In the genomic region with DNA sequence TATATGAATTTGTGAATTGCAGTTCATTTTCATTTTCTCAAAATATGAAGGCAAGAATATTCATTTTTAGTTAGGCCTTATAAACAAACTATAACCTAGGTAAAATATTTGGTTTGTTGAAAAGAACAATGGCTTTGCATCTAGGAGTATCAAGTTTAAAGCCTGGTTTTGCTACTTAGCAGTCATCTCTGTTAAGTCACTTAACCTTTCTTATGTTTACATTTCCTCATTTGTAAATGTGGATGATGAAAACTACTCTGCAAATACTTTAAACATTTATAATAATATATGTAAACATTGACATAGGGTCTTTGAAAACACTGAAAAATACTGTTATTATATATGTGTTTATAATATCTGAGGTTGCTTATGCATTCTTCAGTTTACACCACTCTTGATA, we compare ENCODE assay signal across 32 cellular contexts.
"Had no signal": no experiment of that assay in that cellular context is flagged by ENCODE, and none has a peak within 500 bp of the region (broad histone marks: within the 10 kb centered on the region; RNA-seq: fewer than 3 reads in every experiment).

No MANE protein-coding gene starts in this region.

- H3K4me3 ChIP-seq: ascending aorta, breast epithelium, cardiac muscle cell, colonic mucosa, esophagus squamous epithelium had no signal

- H3K4me1 ChIP-seq: ascending aorta, breast epithelium, colonic mucosa, esophagus squamous epithelium had no signal

- H3K27ac ChIP-seq: ascending aorta, breast epithelium, cardiac muscle cell, colonic mucosa, epithelial cell of prostate, esophagus squamous epithelium had no signal

- ATAC-seq: activated CD4-positive, alpha-beta T cell treated with anti-CD3 and anti-CD28 coated beads for 36 hours; activated CD8-positive, alpha-beta memory T cell treated with anti-CD3 and anti-CD28 coated beads, Interleukin-2, amount 10 ng/mL, durations not matched to agents 7 days and 5 days; activated CD8-positive, alpha-beta T cell treated with anti-CD3 and anti-CD28 coated beads, Interleukin-2, amount 10 ng/mL, durations not matched to agents 7 days and 5 days; activated naive CD4-positive, alpha-beta T cell treated with anti-CD3 and anti-CD28 coated beads, Interleukin-2, amount 50 U/mL, for 72 hours had no signal

- H3K27me3 Mint-ChIP-seq: activated CD4-positive, alpha-beta memory T cell treated with anti-CD3 and anti-CD28 coated beads for 36 hours; activated CD4-positive, alpha-beta T cell treated with anti-CD3 and anti-CD28 coated beads for 36 hours; activated CD4-positive, alpha-beta T cell treated with anti-CD3 and anti-CD28 coated beads, Interleukin-2, amount 10 ng/mL, durations not matched to agents 24 days and 14 days; activated CD8-positive, alpha-beta memory T cell treated with anti-CD3 and anti-CD28 coated beads, Interleukin-2, amount 10 ng/mL, durations not matched to agents 7 days and 5 days; activated naive CD4-positive, alpha-beta T cell treated with anti-CD3 and anti-CD28 coated beads, Interleukin-2, amount 10 ng/mL, durations not matched to agents 7 days and 5 days; activated naive CD8-positive, alpha-beta T cell treated with anti-CD3 and anti-CD28 coated beads, Interleukin-2, amount 10 ng/mL, durations not matched to agents 7 days and 5 days; brain had no signal

- H3K4me1 Mint-ChIP-seq: activated CD4-positive, alpha-beta T cell treated with anti-CD3 and anti-CD28 coated beads for 36 hours; activated CD4-positive, alpha-beta T cell treated with anti-CD3 and anti-CD28 coated beads, Interleukin-2, amount 10 ng/mL, durations not matched to agents 24 days and 14 days; activated CD8-positive, alpha-beta memory T cell treated with anti-CD3 and anti-CD28 coated beads, Interleukin-2, amount 10 ng/mL, durations not matched to agents 7 days and 5 days; activated naive CD4-positive, alpha-beta T cell treated with anti-CD3 and anti-CD28 coated beads, Interleukin-2, amount 10 ng/mL, durations not matched to agents 7 days and 5 days; activated naive CD8-positive, alpha-beta T cell treated with anti-CD3 and anti-CD28 coated beads, Interleukin-2, amount 10 ng/mL, durations not matched to agents 7 days and 5 days; brain had no signal

- H3K36me3 ChIP-seq: ascending aorta, breast epithelium, cardiac muscle cell, colonic mucosa, esophagus squamous epithelium had no signal

- H3K27ac Mint-ChIP-seq: activated CD4-positive, alpha-beta memory T cell treated with anti-CD3 and anti-CD28 coated beads for 36 hours; activated CD4-positive, alpha-beta T cell treated with anti-CD3 and anti-CD28 coated beads for 36 hours; activated CD4-positive, alpha-beta T cell treated with anti-CD3 and anti-CD28 coated beads, Interleukin-2, amount 10 ng/mL, durations not matched to agents 24 days and 14 days; activated CD8-positive, alpha-beta memory T cell treated with anti-CD3 and anti-CD28 coated beads, Interleukin-2, amount 10 ng/mL, durations not matched to agents 7 days and 5 days; activated CD8-positive, alpha-beta T cell treated with anti-CD3 and anti-CD28 coated beads, Interleukin-2, amount 10 ng/mL, durations not matched to agents 7 days and 5 days; activated naive CD4-positive, alpha-beta T cell treated with anti-CD3 and anti-CD28 coated beads, Interleukin-2, amount 10 ng/mL, durations not matched to agents 7 days and 5 days; activated naive CD4-positive, alpha-beta T cell treated with anti-CD3 and anti-CD28 coated beads, Interleukin-2, amount 50 U/mL, for 72 hours; activated naive CD8-positive, alpha-beta T cell treated with anti-CD3 and anti-CD28 coated beads, Interleukin-2, amount 10 ng/mL, durations not matched to agents 7 days and 5 days; activated T-helper 1 cell treated with anti-CD3 and anti-CD28 coated beads, Interleukin-12 subunit alpha, Interleukin-12 subunit beta, Interleukin-2, Interleukin-4 antibody, amounts not matched to agents 30 ng/mL and 10 ng/mL and 1 ng/mL, durations not matched to agents 14 hours and 24 hours and 36 hours; activated T-helper 2 cell treated with anti-CD3 and anti-CD28 coated beads, Interferon-gamma antibody, Interleukin-2, Interleukin-4, amounts not matched to agents 10 μg/mL and 5 μg/mL and 100 μg/mL, durations not matched to agents 14 hours and 24 hours and 36 hours; brain had no signal

- H3K9me3 Mint-ChIP-seq: activated CD4-positive, alpha-beta memory T cell treated with anti-CD3 and anti-CD28 coated beads for 36 hours; activated CD4-positive, alpha-beta T cell treated with anti-CD3 and anti-CD28 coated beads, Interleukin-2, amount 10 ng/mL, durations not matched to agents 24 days and 14 days; activated naive CD4-positive, alpha-beta T cell treated with anti-CD3 and anti-CD28 coated beads, Interleukin-2, amount 10 ng/mL, durations not matched to agents 7 days and 5 days; activated naive CD8-positive, alpha-beta T cell treated with anti-CD3 and anti-CD28 coated beads, Interleukin-2, amount 10 ng/mL, durations not matched to agents 7 days and 5 days; activated T-helper 1 cell treated with anti-CD3 and anti-CD28 coated beads, Interleukin-12 subunit alpha, Interleukin-12 subunit beta, Interleukin-2, Interleukin-4 antibody, amounts not matched to agents 30 ng/mL and 10 ng/mL and 1 ng/mL, durations not matched to agents 14 hours and 24 hours and 36 hours; activated T-helper 2 cell treated with anti-CD3 and anti-CD28 coated beads, Interferon-gamma antibody, Interleukin-2, Interleukin-4, amounts not matched to agents 10 μg/mL and 5 μg/mL and 100 μg/mL, durations not matched to agents 14 hours and 24 hours and 36 hours had no signal

- DNase-seq: activated CD4-positive, alpha-beta memory T cell treated with anti-CD3 and anti-CD28 coated beads for 36 hours; activated CD4-positive, alpha-beta T cell treated with anti-CD3 and anti-CD28 coated beads for 36 hours; activated CD4-positive, alpha-beta T cell treated with anti-CD3 and anti-CD28 coated beads, Interleukin-2, amount 10 ng/mL, durations not matched to agents 24 days and 14 days; activated CD4-positive, CD25-positive, alpha-beta regulatory T cell; activated CD4-positive, CD25-positive, alpha-beta regulatory T cell treated with anti-CD3 and anti-CD28 coated beads, Interleukin-2, amount 50 U/mL, for 72 hours; activated CD8-positive, alpha-beta memory T cell treated with anti-CD3 and anti-CD28 coated beads, Interleukin-2, amount 10 ng/mL, durations not matched to agents 7 days and 5 days; activated CD8-positive, alpha-beta memory T cell treated with anti-CD3 and anti-CD28 coated beads, Interleukin-2, amount 50 U/mL, for 4 hours; activated CD8-positive, alpha-beta T cell treated with anti-CD3 and anti-CD28 coated beads, Interleukin-2, amount 10 ng/mL, durations not matched to agents 7 days and 5 days; activated effector memory CD4-positive, alpha-beta T cell treated with anti-CD3 and anti-CD28 coated beads, Interleukin-2, amount 50 U/mL, for 16 hours; activated naive CD4-positive, alpha-beta T cell; activated naive CD4-positive, alpha-beta T cell treated with anti-CD3 and anti-CD28 coated beads, Interleukin-2, amount 10 ng/mL, durations not matched to agents 7 days and 5 days; activated naive CD8-positive, alpha-beta T cell treated with anti-CD3 and anti-CD28 coated beads, Interleukin-2, amount 10 ng/mL, durations not matched to agents 7 days and 5 days; activated T-cell treated with anti-CD3 and anti-CD28 coated beads, Interleukin-2, amount 50 U/mL, for 1 hour; activated T-cell treated with anti-CD3 and anti-CD28 coated beads, Interleukin-2, amount 50 U/mL, for 48 hours; central memory CD4-positive, alpha-beta T cell; cerebellar nuclear complex; colonic mucosa; effector CD8-positive, alpha-beta T cell; esophagus squamous epithelium; foreskin fibroblast; head of caudate nucleus; hippocampal formation had no signal

- FAIRE-seq: endometrium, endothelial cell of umbilical vein had no signal

- H3K9me3 ChIP-seq: ascending aorta, colonic mucosa, esophagus squamous epithelium had no signal

- H3K4me3 Mint-ChIP-seq: activated CD4-positive, alpha-beta memory T cell treated with anti-CD3 and anti-CD28 coated beads for 36 hours; activated CD4-positive, alpha-beta T cell treated with anti-CD3 and anti-CD28 coated beads for 36 hours; activated CD4-positive, alpha-beta T cell treated with anti-CD3 and anti-CD28 coated beads, Interleukin-2, amount 10 ng/mL, durations not matched to agents 24 days and 14 days; activated CD8-positive, alpha-beta memory T cell treated with anti-CD3 and anti-CD28 coated beads, Interleukin-2, amount 10 ng/mL, durations not matched to agents 7 days and 5 days; activated CD8-positive, alpha-beta T cell treated with anti-CD3 and anti-CD28 coated beads, Interleukin-2, amount 10 ng/mL, durations not matched to agents 7 days and 5 days; activated naive CD4-positive, alpha-beta T cell treated with anti-CD3 and anti-CD28 coated beads, Interleukin-2, amount 10 ng/mL, durations not matched to agents 7 days and 5 days; activated naive CD8-positive, alpha-beta T cell treated with anti-CD3 and anti-CD28 coated beads, Interleukin-2, amount 10 ng/mL, durations not matched to agents 7 days and 5 days; activated T-helper 1 cell treated with anti-CD3 and anti-CD28 coated beads, Interleukin-12 subunit alpha, Interleukin-12 subunit beta, Interleukin-2, Interleukin-4 antibody, amounts not matched to agents 30 ng/mL and 10 ng/mL and 1 ng/mL, durations not matched to agents 14 hours and 24 hours and 36 hours; brain had no signal

- H3K27me3 ChIP-seq: ascending aorta, breast epithelium, cardiac muscle cell, colonic mucosa, esophagus squamous epithelium had no signal

- H3K36me3 Mint-ChIP-seq: activated CD4-positive, alpha-beta memory T cell treated with anti-CD3 and anti-CD28 coated beads for 36 hours; activated CD8-positive, alpha-beta memory T cell treated with anti-CD3 and anti-CD28 coated beads, Interleukin-2, amount 10 ng/mL, durations not matched to agents 7 days and 5 days; activated naive CD4-positive, alpha-beta T cell treated with anti-CD3 and anti-CD28 coated beads, Interleukin-2, amount 10 ng/mL, durations not matched to agents 7 days and 5 days; activated naive CD4-positive, alpha-beta T cell treated with anti-CD3 and anti-CD28 coated beads, Interleukin-2, amount 50 U/mL, for 72 hours; activated naive CD8-positive, alpha-beta T cell treated with anti-CD3 and anti-CD28 coated beads, Interleukin-2, amount 10 ng/mL, durations not matched to agents 7 days and 5 days; brain had no signal
